In the genomic region with DNA sequence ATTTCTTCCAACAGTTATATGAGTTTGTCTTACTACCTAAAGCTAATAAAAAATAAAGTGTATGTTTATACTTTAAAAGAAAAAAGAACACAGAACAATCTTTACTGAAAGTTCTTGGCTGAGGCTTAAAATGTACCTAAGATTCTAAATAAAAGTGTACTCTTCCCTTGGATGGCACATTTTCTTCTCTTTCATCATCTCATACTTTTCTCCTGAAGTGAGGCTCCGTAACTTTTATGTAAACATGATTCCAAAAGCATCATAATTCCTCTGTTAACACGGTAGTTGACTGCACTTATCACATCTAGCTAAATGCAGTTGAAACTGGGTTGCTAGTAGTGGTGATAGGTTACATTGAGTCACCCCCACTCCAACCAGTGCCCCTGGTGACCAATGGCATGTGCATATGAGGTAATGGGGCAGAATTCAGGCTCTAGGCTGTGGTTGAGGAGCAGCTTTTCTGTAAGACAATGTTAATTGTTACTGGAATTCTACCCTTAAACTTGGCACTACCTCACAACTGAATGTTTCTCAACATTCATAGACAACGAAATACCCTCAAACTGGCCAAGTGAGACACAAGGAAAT, we compare ENCODE assay signal across 20 cellular contexts. TPM values are rescaled to one million over a fixed set of nuclear protein-coding genes. Genes with fewer than 3 reads are reported as not detected.
DNase-seq lines count a peak whose midpoint lies in the region; ATAC-seq and TF ChIP-seq lines count a peak whose summit lies in the region.
"Had no signal": no experiment of that assay in that cellular context is flagged by ENCODE, and none has a peak within 500 bp of the region (broad histone marks: within the 10 kb centered on the region; RNA-seq: fewer than 3 reads in every experiment).

No MANE protein-coding gene starts in this region.

- no peak for TF ChIP-seq CTCF in mammary epithelial cell (conservative IDR thresholded peaks at IDR 0.05 in 1 of 2, IDR thresholded peaks at IDR 0.05 in 1 of 2; ENCODE audit: extremely low read depth in 1 of 2, insufficient read depth in 1 of 2, low read depth in 1 of 2, low read length in 2 of 2)
- no peak for TF ChIP-seq CTCF in breast epithelium (IDR thresholded peaks at IDR 0.05)
- no peak for TF ChIP-seq CTCF in astrocyte of the spinal cord (IDR thresholded peaks at IDR 0.05; ENCODE audit: low read depth, low read length)
- no peak for TF ChIP-seq CTCF in adrenal gland (IDR thresholded peaks at IDR 0.05)

- no peak overlapping the region for H3K4me3 Mint-ChIP-seq in activated CD8-positive, alpha-beta T cell treated with anti-CD3 and anti-CD28 coated beads, Interleukin-2, amount 10 ng/mL, durations not matched to agents 7 days and 5 days
- H3K4me3 Mint-ChIP-seq: activated T-helper 1 cell treated with anti-CD3 and anti-CD28 coated beads, Interleukin-12 subunit alpha, Interleukin-12 subunit beta, Interleukin-2, Interleukin-4 antibody, amounts not matched to agents 30 ng/mL and 10 ng/mL and 1 ng/mL, durations not matched to agents 14 hours and 24 hours and 36 hours; GM23338 had no signal

- H3K4me1 Mint-ChIP-seq in activated CD8-positive, alpha-beta T cell treated with anti-CD3 and anti-CD28 coated beads, Interleukin-2, amount 10 ng/mL, durations not matched to agents 7 days and 5 days (ENCODE audit: low read depth) = no peaks in the 10 kb centered on the region
- H3K4me1 Mint-ChIP-seq: GM23338 had no signal

- DNase-seq in mammary epithelial cell = peak; percentile 9
- no peak for DNase-seq in breast epithelium (ENCODE audit: low spot score in 2 of 2)
- peak; percentile 77 for DNase-seq in astrocyte of the spinal cord (ENCODE audit: low read depth, low spot score)
- peak; percentile 81 for DNase-seq in kidney tubule cell (ENCODE audit: low spot score)
- DNase-seq in adrenal gland = no peak
- no peak for DNase-seq in activated CD4-positive, CD25-positive, alpha-beta regulatory T cell treated with anti-CD3 and anti-CD28 coated beads, Interleukin-2, amount 50 U/mL, for 72 hours
- no peak for DNase-seq in activated CD8-positive, alpha-beta T cell treated with anti-CD3 and anti-CD28 coated beads, Interleukin-2, amount 10 ng/mL, durations not matched to agents 7 days and 5 days
- DNase-seq: activated CD4-positive, alpha-beta T cell treated with anti-CD3 and anti-CD28 coated beads for 48 hours; AML-193; effector CD4-positive, alpha-beta T cell; heart left ventricle; left ventricle myocardium inferior; MM.1S; stimulated activated CD4-positive, alpha-beta T cell treated with anti-CD3 and anti-CD28 coated beads, Interleukin-12 subunit alpha, Interleukin-12 subunit beta, amount 100 ng/mL, for 4 hours had no signal

- H3K27ac ChIP-seq in mammary epithelial cell (ENCODE audit: insufficient read depth, low read depth, low read length) = no peak overlapping the region
- H3K27ac ChIP-seq in breast epithelium = no peak overlapping the region
- H3K27ac ChIP-seq in adrenal gland = no peak overlapping the region
- H3K27ac ChIP-seq: HL-60, left ventricle myocardium inferior, neutrophil, tibial artery had no signal

- H3K27me3 ChIP-seq in mammary epithelial cell (ENCODE audit: insufficient read depth, low read length) (no peaks in the 10 kb centered on the region), breast epithelium (no peaks in the 10 kb centered on the region), adrenal gland (no peaks in the 10 kb centered on the region)
- H3K27me3 ChIP-seq: heart left ventricle, neutrophil, tibial artery had no signal

- H3K27me3 Mint-ChIP-seq in activated CD8-positive, alpha-beta T cell treated with anti-CD3 and anti-CD28 coated beads, Interleukin-2, amount 10 ng/mL, durations not matched to agents 7 days and 5 days (ENCODE audit: low read depth) = no peaks in the 10 kb centered on the region

- H3K4me1 ChIP-seq in mammary epithelial cell (ENCODE audit: insufficient read depth, low read length) (no peaks in the 10 kb centered on the region), breast epithelium (no peaks in the 10 kb centered on the region), adrenal gland (replicated peaks in 1 of 2) (peaks cover 0 to 6% of the 10 kb centered on the region in 2 donors)

- ATAC-seq in activated CD8-positive, alpha-beta T cell treated with anti-CD3 and anti-CD28 coated beads, Interleukin-2, amount 10 ng/mL, durations not matched to agents 7 days and 5 days = no peak
- ATAC-seq in GM18861 (IDR thresholded peaks at IDR 0.05; ENCODE audit: unreplicated experiment) = no peak
- ATAC-seq: GM23338, heart left ventricle had no signal

- H3K9me3 ChIP-seq in mammary epithelial cell (replicated peaks; ENCODE audit: insufficient read depth, low read length) = no peaks in the 10 kb centered on the region
- H3K9me3 ChIP-seq in breast epithelium = no peaks in the 10 kb centered on the region
- H3K9me3 ChIP-seq in adrenal gland (replicated peaks in 1 of 3) = no peaks in the 10 kb centered on the region
- H3K9me3 ChIP-seq: heart left ventricle, left ventricle myocardium inferior, neutrophil, tibial artery had no signal

- H3K4me3 ChIP-seq in mammary epithelial cell (replicated peaks in 1 of 3; ENCODE audit: insufficient read depth in 1 of 3, low read depth in 2 of 3, low read length in 3 of 3) (no peak overlapping the region), breast epithelium (no peak overlapping the region), astrocyte of the spinal cord (ENCODE audit: low read depth, low read length) (no peak overlapping the region), adrenal gland (no peak overlapping the region)
- H3K4me3 ChIP-seq: GM23338, heart left ventricle, left ventricle myocardium inferior, tibial artery had no signal

- no peaks in the 10 kb centered on the region for H4K20me1 ChIP-seq in mammary epithelial cell (ENCODE audit: insufficient read depth, low read length)

- intact Hi-C loops in mammary epithelial cell (cut with micrococcal nuclease) = no loop called here
- intact Hi-C loops in breast epithelium (cut with DNase I; ENCODE audit: low total_unique reads) = no loop called here
- intact Hi-C loops in adrenal gland (cut with DNase I) = no loop called here

- H3K9me3 Mint-ChIP-seq in activated CD8-positive, alpha-beta T cell treated with anti-CD3 and anti-CD28 coated beads, Interleukin-2, amount 10 ng/mL, durations not matched to agents 7 days and 5 days (ENCODE audit: insufficient read depth) = no peaks in the 10 kb centered on the region
- H3K9me3 Mint-ChIP-seq: activated T-helper 1 cell treated with anti-CD3 and anti-CD28 coated beads, Interleukin-12 subunit alpha, Interleukin-12 subunit beta, Interleukin-2, Interleukin-4 antibody, amounts not matched to agents 30 ng/mL and 10 ng/mL and 1 ng/mL, durations not matched to agents 14 hours and 24 hours and 36 hours; GM23338 had no signal

- H3K79me2 ChIP-seq in mammary epithelial cell (ENCODE audit: insufficient read depth, low read length) = no peaks in the 10 kb centered on the region

- BruUV-seq in mammary epithelial cell (replicated peaks; lab: Mats Ljungman, UMichigan) = no TSS peak

- in situ Hi-C loops in mammary epithelial cell (cut with MboI; ENCODE audit: low sequenced_read_pairs in 2 of 2) (no loop called here), astrocyte of the spinal cord (cut with HindIII; ENCODE audit: low sequenced_read_pairs) (no loop called here)

- no peak overlapping the region for H3K4me2 ChIP-seq in mammary epithelial cell (ENCODE audit: insufficient read depth, low read depth, low read length)
- H3K4me2 ChIP-seq: GM23338 had no signal

- H3K36me3 Mint-ChIP-seq in activated CD8-positive, alpha-beta T cell treated with anti-CD3 and anti-CD28 coated beads, Interleukin-2, amount 10 ng/mL, durations not matched to agents 7 days and 5 days (ENCODE audit: low read depth) = peaks cover 17% of the 10 kb centered on the region

- CTCF ChIA-PET in mammary epithelial cell (lab: Charles Lee; ENCODE audit: low non-redundant PET) = no interaction called here
- CTCF ChIA-PET in activated CD8-positive, alpha-beta T cell treated with anti-CD3 and anti-CD28 coated beads, Interleukin-2, amount 10 ng/mL, durations not matched to agents 7 days and 5 days (lab: Charles Lee) = no interaction called here

- dilution Hi-C loops in mammary epithelial cell (cut with HindIII; ENCODE audit: low sequenced_read_pairs) = no loop called here

- no peak overlapping the region for H3K27ac Mint-ChIP-seq in activated CD8-positive, alpha-beta T cell treated with anti-CD3 and anti-CD28 coated beads, Interleukin-2, amount 10 ng/mL, durations not matched to agents 7 days and 5 days
- H3K27ac Mint-ChIP-seq: activated T-helper 1 cell treated with anti-CD3 and anti-CD28 coated beads, Interleukin-12 subunit alpha, Interleukin-12 subunit beta, Interleukin-2, Interleukin-4 antibody, amounts not matched to agents 30 ng/mL and 10 ng/mL and 1 ng/mL, durations not matched to agents 14 hours and 24 hours and 36 hours; GM23338 had no signal

- no peak overlapping the region for H2AFZ ChIP-seq in mammary epithelial cell (ENCODE audit: low read depth, low read length)
- H2AFZ ChIP-seq: GM23338 had no signal

- POLR2A ChIA-PET in activated CD8-positive, alpha-beta T cell treated with anti-CD3 and anti-CD28 coated beads, Interleukin-2, amount 10 ng/mL, durations not matched to agents 7 days and 5 days (lab: Charles Lee) = no interaction called here

- no peak for TF ChIP-seq POLR2A in breast epithelium (IDR thresholded peaks at IDR 0.05)
- TF ChIP-seq POLR2A in adrenal gland (IDR thresholded peaks at IDR 0.05) = no peak

- H3K36me3 ChIP-seq in mammary epithelial cell (ENCODE audit: insufficient read depth, low read length) (peaks cover 6% of the 10 kb centered on the region), breast epithelium (no peaks in the 10 kb centered on the region), adrenal gland (replicated peaks in 1 of 2) (peaks cover 0 to 10% of the 10 kb centered on the region in 2 donors)

- 76% methylated on average over 3 of the region's 3 CpGs for WGBS in mammary epithelial cell (ENCODE audit: low coverage, missing lambda C conversion rate)
- WGBS in adrenal gland, 4 donors = 90 to 96% (median 92%) methylated on average over 3 of the region's 3 CpGs

- no peak overlapping the region for H3K9ac ChIP-seq in mammary epithelial cell (ENCODE audit: insufficient read depth, low read length)

RNA-seq across cellular contexts. Expression of gene WASHC3, which starts 38.4 kb away (rescaled TPM):
- total RNA-seq in mammary epithelial cell = 10 to 100 TPM; 48.9 to 61.2 TPM
- polyA plus RNA-seq in mammary epithelial cell = 49.7 TPM
- polyA minus RNA-seq in mammary epithelial cell = 54.7 TPM
- total RNA-seq in breast epithelium = 10 to 100 TPM; 68.1 to 99.9 (median 74.1) TPM
- total RNA-seq in adrenal gland = 10 to 100 TPM; 37.8 to 89.6 (median 49.0) TPM
- polyA plus RNA-seq in adrenal gland = 100 to 1,000 TPM in 1 of 3 donors, 10 to 100 TPM in 2; 54.9 to 101 (median 72.7) TPM
- 10 to 100 TPM; 49.5 to 50.9 TPM for total RNA-seq in activated CD8-positive, alpha-beta T cell treated with anti-CD3 and anti-CD28 coated beads, Interleukin-2, amount 10 ng/mL, durations not matched to agents 7 days and 5 days

Comparison
In these comparisons a context has a peak if more than half of its experiments do, and no peak if none do; other contexts are left out.
1. DNase-seq: peak in mammary epithelial cell (single experiment), astrocyte of the spinal cord (single experiment) and kidney tubule cell (single experiment); none in breast epithelium (0 of 2), adrenal gland (0 of 7), activated CD4-positive, CD25-positive, alpha-beta regulatory T cell treated with anti-CD3 and anti-CD28 coated beads, Interleukin-2, amount 50 U/mL, for 72 hours (single experiment) and activated CD8-positive, alpha-beta T cell treated with anti-CD3 and anti-CD28 coated beads, Interleukin-2, amount 10 ng/mL, durations not matched to agents 7 days and 5 days (single experiment).